8 cellular contexts compared by ENCODE assay signal in the genomic region with DNA sequence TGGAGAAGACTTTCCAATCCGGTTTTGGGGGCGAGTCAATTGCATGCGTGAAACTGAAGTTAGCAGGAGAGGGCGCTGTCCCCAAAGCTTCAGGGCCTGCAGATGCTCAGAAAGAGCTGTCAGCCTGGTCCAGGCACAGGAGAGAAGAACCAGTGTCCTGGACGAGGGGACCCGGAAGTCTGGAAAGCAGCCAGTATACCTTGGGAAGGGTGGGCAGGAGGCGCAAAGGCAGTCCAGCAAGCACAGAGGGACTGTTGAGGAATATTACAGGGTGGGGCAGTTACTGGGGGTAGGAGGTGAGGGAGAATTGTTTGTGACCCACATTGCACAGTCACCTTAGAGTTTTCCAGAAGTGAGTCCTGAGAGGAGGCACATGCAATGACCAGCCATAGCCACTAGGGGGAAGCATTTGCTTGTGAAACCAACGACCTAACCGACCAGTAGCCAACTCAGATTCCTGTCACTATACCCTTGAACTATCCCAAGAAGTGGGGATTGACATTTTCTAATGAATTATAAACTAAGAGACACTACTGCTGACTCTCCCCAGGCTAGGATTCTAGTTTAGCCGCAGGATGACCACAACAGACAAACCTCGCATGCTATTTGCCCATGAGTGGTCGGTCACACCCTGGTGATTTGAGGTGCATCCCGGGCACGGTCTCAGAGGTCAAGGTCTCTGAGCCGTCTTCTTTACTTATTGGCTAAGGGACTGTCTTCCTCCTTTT.
A peak's percentile ranks its signal among the peaks of the same experiment; 100 is the strongest.
DNase-seq lines count a peak whose midpoint lies in the region; ATAC-seq and TF ChIP-seq lines count a peak whose summit lies in the region.

No MANE protein-coding gene starts in this region.

- 0 out of 2 replicates have a peak overlapping the region, but pooled peaks have one; percentile 11 for H3K27ac ChIP-seq in HCT116 (ENCODE audit: low read depth, low read length)
- H3K27ac ChIP-seq in SK-N-SH (ENCODE audit: low read depth in 2 of 2, low read length in 1 of 2): no peak overlapping the region
- peak overlapping the region; percentile 55 for H3K27ac ChIP-seq in rectal smooth muscle tissue (ENCODE audit: low read depth, low read length)

- H3K79me2 ChIP-seq in HCT116 (ENCODE audit: insufficient read depth, low read length): no peaks in the 10 kb centered on the region
- no peaks in the 10 kb centered on the region for H3K79me2 ChIP-seq in SK-N-SH (ENCODE audit: insufficient read depth)

- no peaks in the 10 kb centered on the region for H3F3A ChIP-seq in SK-N-SH (replicated peaks; ENCODE audit: insufficient read depth)

- TF ChIP-seq RAD21 in HCT116 (IDR thresholded peaks at IDR 0.05; ENCODE audit: low read depth) (peak; percentile 83), SK-N-SH (IDR thresholded peaks at IDR 0.05; ENCODE audit: low read length) (peak; percentile 97)

- peak; percentile 68 for DNase-seq in HCT116 (ENCODE audit: low read depth, low spot score)
- peak; percentile 43 for DNase-seq in MG63
- DNase-seq in SK-N-SH: peak; percentile 65
- peak; percentile 18 for DNase-seq in activated naive CD8-positive, alpha-beta T cell treated with anti-CD3 and anti-CD28 coated beads, Interleukin-2, amount 50 U/mL, for 16 hours (ENCODE audit: low read depth, low spot score)
- DNase-seq in left cardiac atrium: peak; percentile 64
- DNase-seq in GF-D8 (lab: John Stamatoyannopoulos, UW): no peak

- BruUV-seq in HCT116 (replicated peaks; lab: Mats Ljungman, UMichigan): no TSS peak

- H4K20me1 ChIP-seq in HCT116 (ENCODE audit: insufficient read depth) (no peaks in the 10 kb centered on the region), SK-N-SH (ENCODE audit: insufficient read depth) (no peaks in the 10 kb centered on the region)

- H3K27me3 ChIP-seq in HCT116 (ENCODE audit: insufficient read depth, low read length): peaks cover 20% of the 10 kb centered on the region
- H3K27me3 ChIP-seq in MG63: no peaks in the 10 kb centered on the region
- H3K27me3 ChIP-seq in SK-N-SH (ENCODE audit: insufficient read depth): peaks cover 1% of the 10 kb centered on the region; the same call in 1 of the 2 replicates
- no peaks in the 10 kb centered on the region for H3K27me3 ChIP-seq in rectal smooth muscle tissue (ENCODE audit: control insufficient read depth, insufficient read depth, low read length)

- H3K4me3 ChIP-seq in HCT116 (replicated peaks in 1 of 2; ENCODE audit: low read depth in 1 of 2, low read length in 2 of 2): no peak overlapping the region
- H3K4me3 ChIP-seq in MG63: no peak overlapping the region
- no peak overlapping the region; a peak in 1 of 4 replicates for H3K4me3 ChIP-seq in SK-N-SH (ENCODE audit: low read depth in 2 of 2, low read length in 1 of 2)
- no peak overlapping the region for H3K4me3 ChIP-seq in rectal smooth muscle tissue (ENCODE audit: low read length)

- POLR2A ChIA-PET in HCT116 (lab: Charles Lee): no interaction called here
- POLR2A ChIA-PET in SK-N-SH (lab: Yijun Ruan, JAX): no interaction called here

- no peak for TF ChIP-seq POLR2A in HCT116 (IDR thresholded peaks at IDR 0.05; ENCODE audit: borderline replicate concordance, extremely low read depth, insufficient read depth, insufficient read length)

- H3K9me2 ChIP-seq in HCT116 (ENCODE audit: insufficient read depth) (no peaks in the 10 kb centered on the region), SK-N-SH (no peaks in the 10 kb centered on the region)

- no peaks in the 10 kb centered on the region for H3K4me1 ChIP-seq in HCT116 (ENCODE audit: control insufficient read depth in 1 of 2, insufficient read depth in 2 of 2, low read length in 2 of 2)
- H3K4me1 ChIP-seq in SK-N-SH (ENCODE audit: control insufficient read depth in 1 of 2, insufficient read depth in 2 of 2, low read depth in 1 of 2, low read length in 1 of 2): peaks cover 0 to 2% of the 10 kb centered on the region in 2 experiments; a peak in 2 of 4 replicates
- peaks cover 2% of the 10 kb centered on the region for H3K4me1 ChIP-seq in rectal smooth muscle tissue (ENCODE audit: control insufficient read depth, insufficient read depth, low read length)

- ATAC-seq in HCT116 (peak; percentile 93), left cardiac atrium (peak; percentile 91 to 93)

- TF ChIP-seq CTCF in GM12873 (IDR thresholded peaks at IDR 0.05; ENCODE audit: insufficient read depth, low read depth, low read length, missing control alignments) (peak; percentile 99), HCT116 (IDR thresholded peaks at IDR 0.05 in 2 of 3, conservative IDR thresholded peaks at IDR 0.05 in 1 of 3; ENCODE audit: borderline replicate concordance in 1 of 3, insufficient read depth in 1 of 3, low read depth in 2 of 3, low read length in 2 of 3) (peak; percentile 76 to 87 (median 82)), SK-N-SH (IDR thresholded peaks at IDR 0.05) (peak; percentile 99)

- CTCF ChIA-PET in HCT116 (lab: Charles Lee): interaction anchor here (0.6 to 2.1 kb wide), 15 partner anchors 8 to 982 kb away, joined by 3 to 10 read pairs (median 4); no protein-coding TSS in a partner anchor
- CTCF ChIA-PET in SK-N-SH (lab: Yijun Ruan, JAX): interaction anchor here (0.7 to 3.2 kb wide), 38 partner anchors 8 to 1485 kb away, joined by 3 to 17 read pairs (median 3); no protein-coding TSS in a partner anchor

- H3K9ac ChIP-seq in HCT116 (ENCODE audit: low read length) (no peak overlapping the region), SK-N-SH (no peak overlapping the region), rectal smooth muscle tissue (ENCODE audit: low read length) (no peak overlapping the region)

- H3K9me3 ChIP-seq in HCT116 (ENCODE audit: control insufficient read depth in 1 of 2, insufficient read depth in 1 of 2, low read depth in 1 of 2, low read length in 2 of 2) (no peaks in the 10 kb centered on the region), MG63 (no peaks in the 10 kb centered on the region), SK-N-SH (no peaks in the 10 kb centered on the region)

- H2AFZ ChIP-seq in HCT116 (ENCODE audit: low read depth, low read length, poor library complexity, severe bottlenecking): peak overlapping the region; percentile 62
- no peak overlapping the region for H2AFZ ChIP-seq in SK-N-SH (ENCODE audit: low read depth)

- intact Hi-C loops in HCT116 (cut with micrococcal nuclease) (loop anchor here (1.0 kb wide), 2 partner anchors 976 to 1476 kb away; no protein-coding TSS in a partner anchor), left cardiac atrium (cut with DNase I) (loop anchor here in 1 of 2 donors (10.0 kb wide), 1 partner anchor 1477 kb away; no protein-coding TSS in a partner anchor)

- RAD21 ChIA-PET in HCT116 (lab: Charles Lee; ENCODE audit: low non-redundant PET in 1 of 2, low total read pairs in 2 of 2, uncharacterized antibody in 2 of 2, unreplicated experiment in 2 of 2): interaction anchor here in 1 of 2 experiments (1.0 kb wide), 1 partner anchor 979 kb away, joined by 3 read pairs; no protein-coding TSS in a partner anchor

- H3K4me2 ChIP-seq in HCT116 (ENCODE audit: low read length): peak overlapping the region; percentile 36; the same call in 1 of the 2 replicates
- H3K4me2 ChIP-seq in SK-N-SH: no peak overlapping the region

- no peak for TF ChIP-seq EP300 in SK-N-SH (IDR thresholded peaks at IDR 0.05; ENCODE audit: borderline replicate concordance in 1 of 2, low read depth in 1 of 2, low read length in 1 of 2)

- H3K36me3 ChIP-seq in HCT116 (ENCODE audit: control insufficient read depth in 1 of 2, insufficient read depth in 2 of 2, low read length in 2 of 2): no peaks in the 10 kb centered on the region
- H3K36me3 ChIP-seq in MG63: no peaks in the 10 kb centered on the region
- no peaks in the 10 kb centered on the region for H3K36me3 ChIP-seq in SK-N-SH (replicated peaks in 1 of 2; ENCODE audit: control insufficient read depth in 1 of 2, insufficient read depth in 2 of 2, low read length in 1 of 2)
- H3K36me3 ChIP-seq in rectal smooth muscle tissue (ENCODE audit: control insufficient read depth, insufficient read depth, low read length): no peaks in the 10 kb centered on the region

- WGBS in SK-N-SH (ENCODE audit: low lambda C conversion rate): 54% methylated on average over 15 of the region's 15 CpGs

TF ChIP-seq in HCT116, 20 proteins besides CTCF, POLR2A, EP300 and RAD21:
- TF ChIP-seq ELF1 (IDR thresholded peaks at IDR 0.05; ENCODE audit: borderline replicate concordance, low read depth) (peak; percentile 30; the same call in 1 of the 2 replicates), SRF (IDR thresholded peaks at IDR 0.05; ENCODE audit: low read depth) (no peak)

TF ChIP-seq in SK-N-SH, 30 proteins besides CTCF, POLR2A, EP300 and RAD21:
- TF ChIP-seq FOSL2 (IDR thresholded peaks at IDR 0.05; ENCODE audit: borderline replicate concordance, low read depth): no peak
- TF ChIP-seq SMC3 (IDR thresholded peaks at IDR 0.05; ENCODE audit: low read depth, low read length): peak; percentile 91
- 0 out of 2 replicates have a peak, but pooled peaks have one; percentile 20 for TF ChIP-seq RFX5 (IDR thresholded peaks at IDR 0.05; ENCODE audit: low read length)
- TF ChIP-seq, protein P1, sequence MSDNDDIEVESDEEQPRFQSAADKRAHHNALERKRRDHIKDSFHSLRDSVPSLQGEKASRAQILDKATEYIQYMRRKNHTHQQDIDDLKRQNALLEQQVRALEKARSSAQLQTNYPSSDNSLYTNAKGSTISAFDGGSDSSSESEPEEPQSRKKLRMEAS (IDR thresholded peaks at IDR 0.05; ENCODE audit: low read depth): peak; percentile 80
- 0 out of 2 replicates have a peak, but pooled peaks have one; percentile 26 for TF ChIP-seq MXI1 (IDR thresholded peaks at IDR 0.05; ENCODE audit: low read depth, low read length)

Comparison
In these comparisons a context has a peak if more than half of its experiments do, and no peak if none do; other contexts are left out.
1. H3K27ac ChIP-seq: peak in HCT116 (single experiment) and rectal smooth muscle tissue (single experiment); none in SK-N-SH (0 of 2).
2. Peak in every context shown above with its lines, with median percentiles within 50 percentile points of each other: CTCF ChIP-seq.